In the genomic region with DNA sequence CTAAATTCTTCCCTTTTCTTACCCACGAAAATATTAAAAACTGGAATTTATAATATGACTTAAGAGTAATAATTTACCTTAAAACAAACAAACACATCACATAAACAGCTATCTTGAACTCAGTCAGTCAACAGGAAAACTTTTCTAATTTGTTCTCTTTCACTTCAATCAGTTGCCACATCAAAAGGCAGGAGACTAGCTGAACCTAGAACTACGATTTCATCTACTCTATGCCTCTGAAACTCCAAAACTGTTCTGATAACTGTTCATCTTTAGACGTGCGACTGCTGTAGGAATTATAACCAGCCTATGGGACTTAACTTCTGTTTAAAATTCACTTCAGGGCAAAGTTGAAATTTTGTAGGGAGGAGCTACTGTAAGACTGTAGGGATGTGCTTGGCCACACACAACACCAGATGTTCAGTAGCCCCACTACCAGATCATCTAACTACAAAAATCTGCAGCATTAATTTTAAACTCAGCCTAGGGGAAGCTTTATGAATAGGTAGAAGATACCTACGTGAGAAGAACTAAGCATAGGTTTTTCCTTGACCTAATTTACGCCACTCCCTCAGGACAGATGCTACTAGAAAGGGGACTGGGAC, we compare ENCODE assay signal across 24 cellular contexts. TPM values are rescaled to one million over a fixed set of nuclear protein-coding genes. Genes with fewer than 3 reads are reported as not detected.
DNase-seq lines count a peak whose midpoint lies in the region; ATAC-seq and TF ChIP-seq lines count a peak whose summit lies in the region.
"Had no signal": no experiment of that assay in that cellular context is flagged by ENCODE, and none has a peak within 500 bp of the region (broad histone marks: within the 10 kb centered on the region; RNA-seq: fewer than 3 reads in every experiment).

No MANE protein-coding gene starts in this region.

- no peak overlapping the region for H3K9ac ChIP-seq in Karpas-422 (ENCODE audit: low read length)

- H3K4me3 Mint-ChIP-seq in activated CD4-positive, alpha-beta T cell treated with anti-CD3 and anti-CD28 coated beads, Interleukin-2, amount 10 ng/mL, durations not matched to agents 24 days and 14 days, result no peak overlapping the region
- no peak overlapping the region for H3K4me3 Mint-ChIP-seq in activated CD8-positive, alpha-beta T cell treated with anti-CD3 and anti-CD28 coated beads, Interleukin-2, amount 10 ng/mL, durations not matched to agents 7 days and 5 days
- H3K4me3 Mint-ChIP-seq: GM23338, H9 had no signal

- ATAC-seq in activated CD8-positive, alpha-beta T cell treated with anti-CD3 and anti-CD28 coated beads, Interleukin-2, amount 10 ng/mL, durations not matched to agents 7 days and 5 days, result peak; percentile 51
- ATAC-seq in GM18858 (IDR thresholded peaks at IDR 0.05; ENCODE audit: unreplicated experiment), result no peak
- ATAC-seq: A549, GM23338, HepG2 had no signal

- H4K20me1 ChIP-seq in Karpas-422 (ENCODE audit: insufficient read depth, low read depth, low read length), result no peaks in the 10 kb centered on the region

- no peak for DNase-seq in activated CD4-positive, alpha-beta T cell treated with anti-CD3 and anti-CD28 coated beads, Interleukin-2, amount 10 ng/mL, durations not matched to agents 24 days and 14 days
- DNase-seq in activated CD4-positive, alpha-beta T cell treated with anti-CD3 and anti-CD28 coated beads, Interleukin-2, amount 50 U/mL, for 48 hours, result no peak
- DNase-seq in Karpas-422 (no peak), GM13977 (ENCODE audit: low spot score) (no peak)
- DNase-seq in activated CD8-positive, alpha-beta T cell treated with anti-CD3 and anti-CD28 coated beads, Interleukin-2, amount 10 ng/mL, durations not matched to agents 7 days and 5 days, result no peak
- DNase-seq in stimulated activated CD4-positive, alpha-beta T cell treated with anti-CD3 and anti-CD28 coated beads, Interleukin-4, amount 100 ng/mL, for 24 hours, result no peak
- DNase-seq: AML-193, H9, Kasumi-1, NCI-H1092 treated with DMSO at 0.1 percent for 48 hours, NCI-H1436, NCI-H187, NCI-H2081 treated with DMSO at 0.1 percent for 48 hours, NCI-H2171, NCI-H226, NCI-H510A, NCI-H69, Peyer's patch, SHP77 treated with DMSO at 0.1 percent for 48 hours had no signal

- intact Hi-C loops in activated CD4-positive, alpha-beta T cell treated with anti-CD3 and anti-CD28 coated beads, Interleukin-2, amount 10 ng/mL, durations not matched to agents 24 days and 14 days (cut with micrococcal nuclease), result no loop called here

- H3K9me3 ChIP-seq in Karpas-422 (ENCODE audit: low read length), result no peaks in the 10 kb centered on the region
- H3K9me3 ChIP-seq: A549; BLaER1 treated with 17β-estradiol and CSF1 and Interleukin-3, amounts not matched to agents 10 nM and 100 nM; Peyer's patch had no signal

- peak overlapping the region; percentile 8 for H3K27ac Mint-ChIP-seq in activated CD4-positive, alpha-beta T cell treated with anti-CD3 and anti-CD28 coated beads, Interleukin-2, amount 10 ng/mL, durations not matched to agents 24 days and 14 days
- H3K27ac Mint-ChIP-seq in activated CD8-positive, alpha-beta T cell treated with anti-CD3 and anti-CD28 coated beads, Interleukin-2, amount 10 ng/mL, durations not matched to agents 7 days and 5 days, result peak overlapping the region; percentile 36
- H3K27ac Mint-ChIP-seq: GM23338, H9 had no signal

- no peak overlapping the region for H2AFZ ChIP-seq in Karpas-422 (ENCODE audit: low read length)
- H2AFZ ChIP-seq: GM23338 had no signal

- H3K27ac ChIP-seq in Karpas-422 (ENCODE audit: low read length), result peak overlapping the region; percentile 26
- H3K27ac ChIP-seq: A549; BLaER1 treated with 17β-estradiol and CSF1 and Interleukin-3, amounts not matched to agents 10 nM and 100 nM had no signal

- POLR2A ChIA-PET in activated CD8-positive, alpha-beta T cell treated with anti-CD3 and anti-CD28 coated beads, Interleukin-2, amount 10 ng/mL, durations not matched to agents 7 days and 5 days (lab: Charles Lee), result no interaction called here

- no peaks in the 10 kb centered on the region for H3K9me2 ChIP-seq in Karpas-422 (replicated peaks; ENCODE audit: insufficient read depth, low read length)

- in situ Hi-C loops in GM13977 (cut with MboI; ENCODE audit: low pct_unique_long_range_greater_than_20kb, low sequenced_read_pairs, unreplicated experiment), result loop anchor here (5.0 to 25.0 kb wide), 2 partner anchors 174 to 644 kb away; no protein-coding TSS in a partner anchor

- H3K36me3 ChIP-seq in Karpas-422 (ENCODE audit: insufficient read depth, low read length), result peaks cover 9% of the 10 kb centered on the region; the same call in 1 of the 2 replicates

- peaks cover 5% of the 10 kb centered on the region for H3K4me1 Mint-ChIP-seq in activated CD4-positive, alpha-beta T cell treated with anti-CD3 and anti-CD28 coated beads, Interleukin-2, amount 10 ng/mL, durations not matched to agents 24 days and 14 days
- H3K4me1 Mint-ChIP-seq in activated CD8-positive, alpha-beta T cell treated with anti-CD3 and anti-CD28 coated beads, Interleukin-2, amount 10 ng/mL, durations not matched to agents 7 days and 5 days (ENCODE audit: low read depth), result peaks cover 5% of the 10 kb centered on the region
- H3K4me1 Mint-ChIP-seq: GM23338, H9 had no signal

- no peaks in the 10 kb centered on the region for H3K27me3 Mint-ChIP-seq in activated CD4-positive, alpha-beta T cell treated with anti-CD3 and anti-CD28 coated beads, Interleukin-2, amount 10 ng/mL, durations not matched to agents 24 days and 14 days
- H3K27me3 Mint-ChIP-seq in activated CD8-positive, alpha-beta T cell treated with anti-CD3 and anti-CD28 coated beads, Interleukin-2, amount 10 ng/mL, durations not matched to agents 7 days and 5 days (ENCODE audit: low read depth), result no peaks in the 10 kb centered on the region

- H3K4me1 ChIP-seq in Karpas-422 (ENCODE audit: low read length), result peaks cover 52% of the 10 kb centered on the region
- H3K4me1 ChIP-seq: A549, Peyer's patch had no signal

- H3K27me3 ChIP-seq in Karpas-422 (ENCODE audit: low read length), result no peaks in the 10 kb centered on the region
- H3K27me3 ChIP-seq: BLaER1 treated with 17β-estradiol and CSF1 and Interleukin-3, amounts not matched to agents 10 nM and 100 nM; Peyer's patch had no signal

- no peak for TF ChIP-seq CTCF in GM13977 (IDR thresholded peaks at IDR 0.05; ENCODE audit: extremely low read depth, insufficient read depth, missing control alignments)

- CTCF ChIA-PET in activated CD8-positive, alpha-beta T cell treated with anti-CD3 and anti-CD28 coated beads, Interleukin-2, amount 10 ng/mL, durations not matched to agents 7 days and 5 days (lab: Charles Lee), result interaction anchor here (1.3 to 2.3 kb wide), 6 partner anchors 10 to 645 kb away, joined by 3 to 8 read pairs (median 6); no protein-coding TSS in a partner anchor

- no peak overlapping the region for H3K4me2 ChIP-seq in Karpas-422 (ENCODE audit: low read depth, low read length, poor library complexity, severe bottlenecking)
- H3K4me2 ChIP-seq: A549; BLaER1 treated with 17β-estradiol and CSF1 and Interleukin-3, amounts not matched to agents 10 nM and 100 nM; GM23338 had no signal

- no peaks in the 10 kb centered on the region; the same call in 1 of the 2 replicates for H3K79me2 ChIP-seq in Karpas-422 (ENCODE audit: low read length)

- H3K4me3 ChIP-seq in Karpas-422 (ENCODE audit: low read length), result no peak overlapping the region
- H3K4me3 ChIP-seq: A549; BLaER1 treated with 17β-estradiol and CSF1 and Interleukin-3, amounts not matched to agents 10 nM and 100 nM; GM23338; Peyer's patch had no signal

- no peaks in the 10 kb centered on the region for H3K9me3 Mint-ChIP-seq in activated CD4-positive, alpha-beta T cell treated with anti-CD3 and anti-CD28 coated beads, Interleukin-2, amount 10 ng/mL, durations not matched to agents 24 days and 14 days
- no peaks in the 10 kb centered on the region for H3K9me3 Mint-ChIP-seq in activated CD8-positive, alpha-beta T cell treated with anti-CD3 and anti-CD28 coated beads, Interleukin-2, amount 10 ng/mL, durations not matched to agents 7 days and 5 days (ENCODE audit: insufficient read depth)
- H3K9me3 Mint-ChIP-seq: GM23338, H9 had no signal

- peaks cover 9% of the 10 kb centered on the region for H3K36me3 Mint-ChIP-seq in activated CD4-positive, alpha-beta T cell treated with anti-CD3 and anti-CD28 coated beads, Interleukin-2, amount 10 ng/mL, durations not matched to agents 24 days and 14 days (ENCODE audit: low read depth)
- H3K36me3 Mint-ChIP-seq in activated CD8-positive, alpha-beta T cell treated with anti-CD3 and anti-CD28 coated beads, Interleukin-2, amount 10 ng/mL, durations not matched to agents 7 days and 5 days (ENCODE audit: low read depth), result peaks cover 17% of the 10 kb centered on the region

RNA-seq across cellular contexts. Expression of gene RAD51AP1, which starts 7.6 kb away (rescaled TPM):
- total RNA-seq in activated CD4-positive, alpha-beta T cell treated with anti-CD3 and anti-CD28 coated beads, Interleukin-2, amount 10 ng/mL, durations not matched to agents 24 days and 14 days, result 31.4 and 35.8 TPM in 2 replicates
- 14.1 and 39.2 TPM in 2 replicates for total RNA-seq in Karpas-422 (2014; rRNA removed; shearing (Covaris generic); ENCODE audit: low replicate concordance)
- 10 to 100 TPM; 44.6 to 55.6 TPM for total RNA-seq in activated CD8-positive, alpha-beta T cell treated with anti-CD3 and anti-CD28 coated beads, Interleukin-2, amount 10 ng/mL, durations not matched to agents 7 days and 5 days

RNA-seq across cellular contexts. Expression of gene DYRK4, which starts 30.9 kb away (rescaled TPM):
- total RNA-seq in activated CD4-positive, alpha-beta T cell treated with anti-CD3 and anti-CD28 coated beads, Interleukin-2, amount 10 ng/mL, durations not matched to agents 24 days and 14 days, result 26.6 and 29.9 TPM in 2 replicates
- 27.2 and 44.9 TPM in 2 replicates for total RNA-seq in Karpas-422 (2014; rRNA removed; shearing (Covaris generic); ENCODE audit: low replicate concordance)
- total RNA-seq in activated CD8-positive, alpha-beta T cell treated with anti-CD3 and anti-CD28 coated beads, Interleukin-2, amount 10 ng/mL, durations not matched to agents 7 days and 5 days, result 10 to 100 TPM; 27.7 to 28.1 TPM
